ENCODE assay signal across 21 cellular contexts in genomic region chr7:112882022-112882421, GRCh38.
"Had no signal": no experiment of that assay in that cellular context is flagged by ENCODE, and none has a peak within 500 bp of the region (broad histone marks: within the 10 kb centered on the region; RNA-seq: fewer than 3 reads in every experiment).

No MANE protein-coding gene starts in this region.

- H3K27me3 Mint-ChIP-seq: activated CD4-positive, alpha-beta T cell treated with anti-CD3 and anti-CD28 coated beads, Interleukin-2, amount 10 ng/mL, durations not matched to agents 7 days and 5 days; activated T-cell treated with anti-CD3 and anti-CD28 coated beads, Interleukin-2, amount 50 U/mL, for 24 hours; naive thymus-derived CD8-positive, alpha-beta T cell; stimulated activated naive CD8-positive, alpha-beta T cell treated with anti-CD3 and anti-CD28 coated beads, Interleukin-15, Interleukin-2, amounts not matched to agents 100 ng/mL and 50 ng/mL, for 24 hours had no signal

- H3K27me3 ChIP-seq: foreskin keratinocyte, left lung, tibial nerve, vagina had no signal

- H3K9ac ChIP-seq: parathyroid adenoma had no signal

- ATAC-seq: activated CD4-positive, CD25-positive, alpha-beta regulatory T cell treated with anti-CD3 and anti-CD28 coated beads, Interleukin-2, amount 50 U/mL, for 24 hours; activated CD8-positive, alpha-beta T cell treated with anti-CD3 and anti-CD28 coated beads, Interleukin-2, amount 10 ng/mL, durations not matched to agents 7 days and 5 days; foreskin keratinocyte; left lung; mucosa of descending colon; naive thymus-derived CD8-positive, alpha-beta T cell had no signal

- FAIRE-seq: colon, keratinocyte, TTC549 had no signal

- H3K4me1 Mint-ChIP-seq: activated CD4-positive, alpha-beta T cell treated with anti-CD3 and anti-CD28 coated beads, Interleukin-2, amount 10 ng/mL, durations not matched to agents 7 days and 5 days had no signal

- H3K27ac Mint-ChIP-seq: activated CD4-positive, alpha-beta T cell treated with anti-CD3 and anti-CD28 coated beads, Interleukin-2, amount 10 ng/mL, durations not matched to agents 7 days and 5 days; activated CD8-positive, alpha-beta T cell treated with anti-CD3 and anti-CD28 coated beads, Interleukin-2, amount 10 ng/mL, durations not matched to agents 7 days and 5 days; activated naive CD4-positive, alpha-beta T cell treated with anti-CD3 and anti-CD28 coated beads for 36 hours; activated T-cell treated with anti-CD3 and anti-CD28 coated beads, Interleukin-2, amount 50 U/mL, for 24 hours; brain; stimulated activated naive CD8-positive, alpha-beta T cell treated with anti-CD3 and anti-CD28 coated beads, Interleukin-15, Interleukin-2, amounts not matched to agents 100 ng/mL and 50 ng/mL, for 24 hours; T-helper 2 cell treated with Interferon-gamma antibody and Interleukin-4, amounts not matched to agents 5 μg/mL and 100 μg/mL, for 36 hours had no signal

- H3K4me3 Mint-ChIP-seq: activated CD4-positive, alpha-beta T cell treated with anti-CD3 and anti-CD28 coated beads, Interleukin-2, amount 10 ng/mL, durations not matched to agents 7 days and 5 days; activated CD8-positive, alpha-beta T cell treated with anti-CD3 and anti-CD28 coated beads, Interleukin-2, amount 10 ng/mL, durations not matched to agents 7 days and 5 days; activated naive CD4-positive, alpha-beta T cell treated with anti-CD3 and anti-CD28 coated beads for 36 hours; activated T-cell treated with anti-CD3 and anti-CD28 coated beads, Interleukin-2, amount 50 U/mL, for 24 hours; brain; naive thymus-derived CD8-positive, alpha-beta T cell; stimulated activated naive CD8-positive, alpha-beta T cell treated with anti-CD3 and anti-CD28 coated beads, Interleukin-15, Interleukin-2, amounts not matched to agents 100 ng/mL and 50 ng/mL, for 24 hours; T-helper 2 cell treated with Interferon-gamma antibody and Interleukin-4, amounts not matched to agents 5 μg/mL and 100 μg/mL, for 36 hours had no signal

- DNase-seq: activated CD4-positive, alpha-beta T cell treated with anti-CD3 and anti-CD28 coated beads, Interleukin-2, amount 10 ng/mL, durations not matched to agents 7 days and 5 days; activated CD8-positive, alpha-beta T cell treated with anti-CD3 and anti-CD28 coated beads, Interleukin-2, amount 10 ng/mL, durations not matched to agents 7 days and 5 days; activated naive CD4-positive, alpha-beta T cell treated with anti-CD3 and anti-CD28 coated beads for 36 hours; activated T-cell treated with anti-CD3 and anti-CD28 coated beads, Interleukin-2, amount 50 U/mL, for 24 hours; central memory CD4-positive, alpha-beta T cell; foreskin keratinocyte; glutamatergic neuron; mucosa of descending colon; naive thymus-derived CD8-positive, alpha-beta T cell; stimulated activated CD4-positive, alpha-beta T cell treated with anti-CD3 and anti-CD28 coated beads, Interleukin-2, amount 100 ng/mL, for 24 hours had no signal

- H3K4me3 ChIP-seq: left lung, mucosa of descending colon, tibial nerve, vagina had no signal

- H3K36me3 ChIP-seq: left lung, vagina had no signal

- H3K9me3 ChIP-seq: left lung, mucosa of descending colon, tibial nerve, vagina had no signal

- H2AFZ ChIP-seq: parathyroid adenoma had no signal

- H3K4me1 ChIP-seq: foreskin keratinocyte had no signal

- H3K27ac ChIP-seq: foreskin keratinocyte, parathyroid adenoma, tibial nerve, vagina had no signal
